11 cellular contexts compared by ENCODE assay signal in the genomic region with DNA sequence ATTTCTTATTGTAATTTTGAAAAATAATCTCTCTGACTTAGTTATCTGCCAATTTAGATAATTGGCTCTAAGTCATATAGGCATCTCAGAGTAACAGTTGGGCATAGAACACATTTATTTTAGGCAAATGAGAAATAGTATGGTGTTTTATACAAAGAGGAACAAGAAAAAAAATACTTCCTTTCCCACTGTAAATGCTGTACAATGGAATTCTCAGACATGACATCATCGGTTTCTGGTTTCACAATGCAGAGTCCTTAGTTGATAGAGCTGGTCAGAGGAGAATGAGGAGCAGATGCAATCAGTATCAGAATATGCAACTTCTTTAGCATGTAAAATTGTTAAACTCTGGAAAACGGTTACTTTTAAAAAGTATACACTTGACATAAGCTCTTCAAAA. TPM values are rescaled to one million over a fixed set of nuclear protein-coding genes. Genes with fewer than 3 reads are reported as not detected.
DNase-seq lines count a peak whose midpoint lies in the region; ATAC-seq, FAIRE-seq and TF ChIP-seq lines count a peak whose summit lies in the region.
"Had no signal": no experiment of that assay in that cellular context is flagged by ENCODE, and none has a peak within 500 bp of the region (broad histone marks: within the 10 kb centered on the region; RNA-seq: fewer than 3 reads in every experiment).

No MANE protein-coding gene starts in this region.

- no peak for ATAC-seq in GM21825 (IDR thresholded peaks at IDR 0.05; ENCODE audit: unreplicated experiment)

- H3K36me3 ChIP-seq in kidney epithelial cell (ENCODE audit: control insufficient read depth, insufficient read depth, low read length): no peaks in the 10 kb centered on the region

- H3K27ac ChIP-seq in caudate nucleus (ENCODE audit: low read depth, low read length): no peak overlapping the region

- TF ChIP-seq CTCF in AG09309 (IDR thresholded peaks at IDR 0.05; ENCODE audit: control insufficient read depth, insufficient read depth, low read depth, low read length, missing control alignments): no peak
- no peak for TF ChIP-seq CTCF in kidney epithelial cell (IDR thresholded peaks at IDR 0.05; ENCODE audit: insufficient read depth, low read length, poor library complexity, severe bottlenecking)

- H3K4me3 ChIP-seq in AG09309 (ENCODE audit: control insufficient read depth, low read depth, low read length) (no peak overlapping the region), kidney epithelial cell (ENCODE audit: low read depth, low read length) (no peak overlapping the region)

- no peak for FAIRE-seq in HTR-8/SVneo (lab: Jason Lieb, UNC)

- no peaks in the 10 kb centered on the region for H3K27me3 ChIP-seq in kidney epithelial cell (ENCODE audit: control insufficient read depth, insufficient read depth, low read length)

- DNase-seq in AG09309 (ENCODE audit: low read depth) (peak; percentile 47), HTR-8/SVneo (ENCODE audit: insufficient read length, low spot score) (peak; percentile 9), amniotic stem cell (lab: John Stamatoyannopoulos, UW) (peak; percentile 65), kidney epithelial cell (ENCODE audit: low read depth) (peak; percentile 73), activated gamma-delta T cell (lab: John Stamatoyannopoulos, UW) (no peak), caudate nucleus (lab: John Stamatoyannopoulos, UW) (no peak)
- DNase-seq in stimulated activated CD4-positive, alpha-beta T cell treated with anti-CD3 and anti-CD28 coated beads, Interleukin-4, amount 100 ng/mL, for 24 hours: no peak
- DNase-seq: central memory CD4-positive, alpha-beta T cell; DND-41; NCI-H524 treated with DMSO at 0.1 percent for 48 hours had no signal

RNA-seq across cellular contexts. Expression of a gene that starts 49.4 kb away (rescaled TPM):
- 245 and 343 TPM in 2 replicates for total RNA-seq in kidney epithelial cell

Comparison
In these comparisons a context has a peak if more than half of its experiments do, and no peak if none do; other contexts are left out.
1. DNase-seq: peak in AG09309 (single experiment), HTR-8/SVneo (single experiment), amniotic stem cell (single experiment) and kidney epithelial cell (single experiment); none in activated gamma-delta T cell (single experiment), stimulated activated CD4-positive, alpha-beta T cell treated with anti-CD3 and anti-CD28 coated beads, Interleukin-4, amount 100 ng/mL, for 24 hours (single experiment) and caudate nucleus (0 of 61).